ENCODE assay signal across 9 cellular contexts in genomic region chr11:75328426-75329277, GRCh38. TPM values are rescaled to one million over a fixed set of nuclear protein-coding genes. Genes with fewer than 3 reads are reported as not detected.
DNase-seq lines count a peak whose midpoint lies in the region; ATAC-seq, FAIRE-seq and TF ChIP-seq lines count a peak whose summit lies in the region.
"Had no signal": no experiment of that assay in that cellular context is flagged by ENCODE, and none has a peak within 500 bp of the region (broad histone marks: within the 10 kb centered on the region; RNA-seq: fewer than 3 reads in every experiment).

No MANE protein-coding gene starts in this region.

- no peak for FAIRE-seq in urothelium cell line (lab: Jason Lieb, UNC)
- FAIRE-seq: colon had no signal

- H4K20me1 ChIP-seq in fibroblast of lung (ENCODE audit: control insufficient read depth, extremely low read depth, insufficient read depth, low read length): no peaks in the 10 kb centered on the region

- H3K4me3 Mint-ChIP-seq in activated T-helper 17 cell treated with anti-CD3 and anti-CD28 coated beads, Interleukin-2, amount 50 U/mL, for 72 hours: peak overlapping the region; percentile 53
- peak overlapping the region; percentile 31 for H3K4me3 Mint-ChIP-seq in natural killer cell treated with Interleukin-12 subunit alpha and Interleukin-12 subunit beta and Interleukin-15 and Interleukin-18, amount 100 ng/mL, for 72 hours

- H3K79me2 ChIP-seq in fibroblast of lung (ENCODE audit: control insufficient read depth, insufficient read depth, low read length): no peaks in the 10 kb centered on the region

- no peak overlapping the region for H3K4me3 ChIP-seq in NT2/D1 (ENCODE audit: insufficient read length, low read depth)
- H3K4me3 ChIP-seq in fibroblast of lung (replicated peaks in 1 of 4; ENCODE audit: control extremely low read depth in 1 of 4, insufficient read depth in 1 of 4, low read depth in 3 of 4, low read length in 4 of 4): no peak overlapping the region

- H3K27me3 Mint-ChIP-seq in activated T-helper 17 cell treated with anti-CD3 and anti-CD28 coated beads, Interleukin-2, amount 50 U/mL, for 72 hours: no peaks in the 10 kb centered on the region
- no peaks in the 10 kb centered on the region for H3K27me3 Mint-ChIP-seq in natural killer cell treated with Interleukin-12 subunit alpha and Interleukin-12 subunit beta and Interleukin-15 and Interleukin-18, amount 100 ng/mL, for 72 hours

- H3K4me2 ChIP-seq in fibroblast of lung (ENCODE audit: extremely low read depth, insufficient read depth, low read length): peak overlapping the region; percentile 27

- H3K4me1 ChIP-seq in NT2/D1 (ENCODE audit: insufficient read depth, insufficient read length) (peaks cover 12% of the 10 kb centered on the region), fibroblast of lung (ENCODE audit: control insufficient read depth, extremely low read depth, insufficient read depth, low read length) (peaks cover 25% of the 10 kb centered on the region)

- no peak overlapping the region for H3K27ac ChIP-seq in fibroblast of lung (ENCODE audit: insufficient read depth, low read length)

- no peaks in the 10 kb centered on the region for H3K9me3 Mint-ChIP-seq in activated T-helper 17 cell treated with anti-CD3 and anti-CD28 coated beads, Interleukin-2, amount 50 U/mL, for 72 hours
- no peaks in the 10 kb centered on the region for H3K9me3 Mint-ChIP-seq in natural killer cell treated with Interleukin-12 subunit alpha and Interleukin-12 subunit beta and Interleukin-15 and Interleukin-18, amount 100 ng/mL, for 72 hours

- H3K27me3 ChIP-seq in NT2/D1 (ENCODE audit: insufficient read depth, insufficient read length): no peaks in the 10 kb centered on the region
- no peaks in the 10 kb centered on the region for H3K27me3 ChIP-seq in fibroblast of lung (ENCODE audit: control insufficient read depth, insufficient read depth, low read length)

- peaks cover 24% of the 10 kb centered on the region for H3K36me3 ChIP-seq in NT2/D1 (ENCODE audit: insufficient read depth, insufficient read length, low read length)
- H3K36me3 ChIP-seq in fibroblast of lung (ENCODE audit: control insufficient read depth, insufficient read depth, low read length): peaks cover 1% of the 10 kb centered on the region

- H3K9me3 ChIP-seq in NT2/D1 (ENCODE audit: insufficient read depth, low read length) (no peaks in the 10 kb centered on the region), fibroblast of lung (ENCODE audit: control insufficient read depth, insufficient read depth, low read depth, low read length) (no peaks in the 10 kb centered on the region)

- in situ Hi-C loops in G401 (cut with HindIII; ENCODE audit: low sequenced_read_pairs): no loop called here

- peaks cover 41% of the 10 kb centered on the region for H3K4me1 Mint-ChIP-seq in activated T-helper 17 cell treated with anti-CD3 and anti-CD28 coated beads, Interleukin-2, amount 50 U/mL, for 72 hours
- H3K4me1 Mint-ChIP-seq in natural killer cell treated with Interleukin-12 subunit alpha and Interleukin-12 subunit beta and Interleukin-15 and Interleukin-18, amount 100 ng/mL, for 72 hours (ENCODE audit: low read depth in 2 of 2): peaks cover 55 to 62% of the 10 kb centered on the region in 2 donors

- TF ChIP-seq CTCF in fibroblast of lung (conservative IDR thresholded peaks at IDR 0.05 in 1 of 2, IDR thresholded peaks at IDR 0.05 in 1 of 2; ENCODE audit: low read depth in 1 of 2, low read length in 2 of 2): peak; percentile 88 to 90

- no peaks in the 10 kb centered on the region for H3K36me3 Mint-ChIP-seq in activated T-helper 17 cell treated with anti-CD3 and anti-CD28 coated beads, Interleukin-2, amount 50 U/mL, for 72 hours (ENCODE audit: low read depth)
- no peaks in the 10 kb centered on the region for H3K36me3 Mint-ChIP-seq in natural killer cell treated with Interleukin-12 subunit alpha and Interleukin-12 subunit beta and Interleukin-15 and Interleukin-18, amount 100 ng/mL, for 72 hours

- peak overlapping the region; percentile 4 for H3K27ac Mint-ChIP-seq in activated T-helper 17 cell treated with anti-CD3 and anti-CD28 coated beads, Interleukin-2, amount 50 U/mL, for 72 hours
- peak overlapping the region; percentile 72 to 88 for H3K27ac Mint-ChIP-seq in natural killer cell treated with Interleukin-12 subunit alpha and Interleukin-12 subunit beta and Interleukin-15 and Interleukin-18, amount 100 ng/mL, for 72 hours

- ATAC-seq in activated T-helper 17 cell treated with anti-CD3 and anti-CD28 coated beads, Interleukin-2, amount 50 U/mL, for 72 hours (replicated peaks): peak; percentile 57
- ATAC-seq in natural killer cell treated with Interleukin-12 subunit alpha and Interleukin-12 subunit beta and Interleukin-15 and Interleukin-18, amount 100 ng/mL, for 72 hours: peak; percentile 88 to 89
- ATAC-seq in HG02840 (IDR thresholded peaks at IDR 0.05; ENCODE audit: low FRiP score, unreplicated experiment): no peak

- DNase-seq in G401 (ENCODE audit: low spot score): peak; percentile 90
- peak; percentile 85 for DNase-seq in HT1080 (ENCODE audit: low read depth)
- peak; percentile 87 for DNase-seq in NT2/D1 (ENCODE audit: low read depth, low spot score)
- peak; percentile 68 to 83 for DNase-seq in fibroblast of lung (ENCODE audit: low read depth in 2 of 2)
- DNase-seq in natural killer cell treated with Interleukin-12 subunit alpha and Interleukin-12 subunit beta and Interleukin-15 and Interleukin-18, amount 100 ng/mL, for 72 hours (ENCODE audit: low spot score): no peak
- peak; percentile 62 for DNase-seq in urothelium cell line (ENCODE audit: low spot score)

- H2AFZ ChIP-seq in fibroblast of lung (ENCODE audit: low read length): no peak overlapping the region

- H3K9ac ChIP-seq in NT2/D1 (ENCODE audit: insufficient read length, low read depth) (peak overlapping the region; percentile 72), fibroblast of lung (ENCODE audit: insufficient read depth, low read length) (no peak overlapping the region)

RNA-seq across cellular contexts. Expression of gene ARRB1, which starts 22.8 kb away (rescaled TPM):
- total RNA-seq in G401 (2014; rRNA removed; shearing (Covaris generic)): 39.0 and 44.6 TPM in 2 replicates
- 7.3 and 10.6 TPM in 2 replicates for total RNA-seq in HT1080 (2014; rRNA removed; shearing (Covaris generic))
- 5.2 and 5.5 TPM in 2 replicates for polyA plus RNA-seq in HT1080 (2015; cell fraction: cytosol; rRNA removed)
- polyA plus RNA-seq in HT1080 (2015; cell fraction: nucleus; rRNA removed): 4.0 and 4.8 TPM in 2 replicates
- 10 to 100 TPM; 10.7 to 14.7 TPM for total RNA-seq in activated T-helper 17 cell treated with anti-CD3 and anti-CD28 coated beads, Interleukin-2, amount 50 U/mL, for 72 hours
- total RNA-seq in fibroblast of lung: 4.3 and 6.2 TPM in 2 replicates
- polyA plus RNA-seq in fibroblast of lung: 9.8 and 18.9 TPM in 2 replicates
- 7.1 and 16.6 TPM in 2 replicates for polyA plus RNA-seq in fibroblast of lung (2012)
- 29.2 and 42.7 TPM in 2 replicates for polyA minus RNA-seq in fibroblast of lung (ENCODE audit: low replicate concordance)
- 10 to 100 TPM; 47.8 to 54.5 TPM for total RNA-seq in natural killer cell treated with Interleukin-12 subunit alpha and Interleukin-12 subunit beta and Interleukin-15 and Interleukin-18, amount 100 ng/mL, for 72 hours
